Comparison of ENCODE assay signal across 8 cellular contexts in genomic region chr14:92728781-92729364, GRCh38. TPM values are rescaled to one million over a fixed set of nuclear protein-coding genes. Genes with fewer than 3 reads are reported as not detected.
A peak's percentile ranks its signal among the peaks of the same experiment; 100 is the strongest.
DNase-seq lines count a peak whose midpoint lies in the region; ATAC-seq and TF ChIP-seq lines count a peak whose summit lies in the region.

No MANE protein-coding gene starts in this region.

- no peak for TF ChIP-seq POLR2A in NB4 (IDR thresholded peaks at IDR 0.05; ENCODE audit: extremely low read depth, insufficient read length)

- no peak overlapping the region for H3K4me3 ChIP-seq in NB4 (ENCODE audit: low read depth, low read length)
- H3K4me3 ChIP-seq in brain microvascular endothelial cell (ENCODE audit: low read depth, low read length): no peak overlapping the region
- no peak overlapping the region for H3K4me3 ChIP-seq in ascending aorta

- intact Hi-C loops in ascending aorta (cut with DNase I): no loop called here

- H3K36me3 ChIP-seq in brain microvascular endothelial cell (replicated peaks) (peaks cover 16% of the 10 kb centered on the region), ascending aorta (peaks cover 18 to 22% of the 10 kb centered on the region in 2 donors)

- H3K4me1 ChIP-seq in ascending aorta: peaks cover 0 to 3% of the 10 kb centered on the region in 2 donors

- H3K27me3 ChIP-seq in brain microvascular endothelial cell (replicated peaks) (no peaks in the 10 kb centered on the region), ascending aorta (no peaks in the 10 kb centered on the region)

- no peak overlapping the region for H3K27ac ChIP-seq in brain microvascular endothelial cell
- H3K27ac ChIP-seq in ascending aorta: no peak overlapping the region

- peak; percentile 17 for DNase-seq in CD1c-positive myeloid dendritic cell (ENCODE audit: extremely low spot score)
- DNase-seq in NB4 (ENCODE audit: low read depth): peak; percentile 32
- DNase-seq in brain microvascular endothelial cell: peak; percentile 54
- peak; percentile 71 for DNase-seq in stimulated activated CD8-positive, alpha-beta memory T cell treated with anti-CD3 and anti-CD28 coated beads, Interleukin-4, amount 100 ng/mL, for 48 hours
- DNase-seq in SKM-1 treated with dmso at 0.1 percent for 144 hours (lab: John Stamatoyannopoulos, UW; ENCODE audit: unreplicated experiment): no peak
- no peak for DNase-seq in ascending aorta (ENCODE audit: low spot score in 2 of 2)

- no peak for TF ChIP-seq CTCF in NB4 (IDR thresholded peaks at IDR 0.05; ENCODE audit: low read depth, low read length)
- no peak for TF ChIP-seq CTCF in brain microvascular endothelial cell (IDR thresholded peaks at IDR 0.05; ENCODE audit: low read depth, low read length, missing control alignments)
- no peak for TF ChIP-seq CTCF in ascending aorta (IDR thresholded peaks at IDR 0.05)

- peak; percentile 54 for ATAC-seq in GM19452 (IDR thresholded peaks at IDR 0.05; ENCODE audit: unreplicated experiment)
- ATAC-seq in HG03460 (IDR thresholded peaks at IDR 0.05; ENCODE audit: unreplicated experiment): no peak

- H3K9me3 ChIP-seq in ascending aorta: no peaks in the 10 kb centered on the region

- in situ Hi-C loops in brain microvascular endothelial cell (cut with HindIII; ENCODE audit: low pct_ligation_motif_present, low sequenced_read_pairs): no loop called here

RNA-seq across cellular contexts. Expression of gene LGMN, which starts 19.6 kb away (rescaled TPM):
- total RNA-seq in ascending aorta: 76.7 TPM

Comparison
In these comparisons a context has a peak if more than half of its experiments do, and no peak if none do; other contexts are left out.
1. DNase-seq: peak in CD1c-positive myeloid dendritic cell (single experiment), NB4 (single experiment), brain microvascular endothelial cell (single experiment) and stimulated activated CD8-positive, alpha-beta memory T cell treated with anti-CD3 and anti-CD28 coated beads, Interleukin-4, amount 100 ng/mL, for 48 hours (single experiment); none in SKM-1 treated with dmso at 0.1 percent for 144 hours (single experiment) and ascending aorta (0 of 2).